15 cellular contexts compared by ENCODE assay signal in genomic region chr11:47410404-47411264, GRCh38. TPM values are rescaled to one million over a fixed set of nuclear protein-coding genes. Genes with fewer than 3 reads are reported as not detected.
A peak's percentile ranks its signal among the peaks of the same experiment; 100 is the strongest.
DNase-seq lines count a peak whose midpoint lies in the region; ATAC-seq and TF ChIP-seq lines count a peak whose summit lies in the region.
"Had no signal": no experiment of that assay in that cellular context is flagged by ENCODE, and none has a peak within 500 bp of the region (broad histone marks: within the 10 kb centered on the region; RNA-seq: fewer than 3 reads in every experiment).

No MANE protein-coding gene starts in this region.

- peaks cover 18 to 56% (median 53%) of the 10 kb centered on the region in 4 donors for H3K36me3 ChIP-seq in stomach

- 76 to 86% (median 81%) methylated on average over 9 to 11 of the region's 11 CpGs for WGBS in stomach, 5 donors

- ATAC-seq in T-cell (replicated peaks in 1 of 4), result no peak
- ATAC-seq in GM18520 (IDR thresholded peaks at IDR 0.05; ENCODE audit: unreplicated experiment), result no peak
- ATAC-seq: T-helper 17 cell had no signal

- no peaks in the 10 kb centered on the region for H3K9me3 Mint-ChIP-seq in T-helper 1 cell treated with Interleukin-12 subunit alpha and Interleukin-12 subunit beta and Interleukin-4 antibody, amounts not matched to agents 30 μg/mL and 1 μg/mL, for 36 hours
- H3K9me3 Mint-ChIP-seq in T-cell, result no peaks in the 10 kb centered on the region
- H3K9me3 Mint-ChIP-seq: stimulated activated naive CD8-positive, alpha-beta T cell treated with anti-CD3 and anti-CD28 coated beads, Interleukin-15, Interleukin-2, amounts not matched to agents 100 ng/mL and 50 ng/mL, for 24 hours had no signal

- no peak overlapping the region for H3K4me3 Mint-ChIP-seq in T-helper 1 cell treated with Interleukin-12 subunit alpha and Interleukin-12 subunit beta and Interleukin-4 antibody, amounts not matched to agents 30 μg/mL and 1 μg/mL, for 36 hours
- H3K4me3 Mint-ChIP-seq in T-cell, result peak overlapping the region in 2 of 3 donors; percentile 49 to 96
- H3K4me3 Mint-ChIP-seq: stimulated activated naive CD8-positive, alpha-beta T cell treated with anti-CD3 and anti-CD28 coated beads, Interleukin-15, Interleukin-2, amounts not matched to agents 100 ng/mL and 50 ng/mL, for 24 hours had no signal

- peaks cover 33 to 75% (median 55%) of the 10 kb centered on the region in 4 donors for H3K4me1 ChIP-seq in stomach

- H3K27ac Mint-ChIP-seq in T-helper 1 cell treated with Interleukin-12 subunit alpha and Interleukin-12 subunit beta and Interleukin-4 antibody, amounts not matched to agents 30 μg/mL and 1 μg/mL, for 36 hours, result peak overlapping the region; percentile 45
- H3K27ac Mint-ChIP-seq in T-cell, result peak overlapping the region in 1 of 2 donors; percentile 68
- H3K27ac Mint-ChIP-seq: T-helper 17 cell had no signal

- POLR2A ChIA-PET in T-cell (lab: Charles Lee), result interaction anchor here in 1 of 2 donors (0.5 kb wide), 1 partner anchor 105 kb away, joined by 3 read pairs; no protein-coding TSS in a partner anchor

- DNase-seq in T-helper 1 cell (no peak), T-cell (no peak), foreskin fibroblast (no peak), stomach (no peak), NCI-H2029 treated with DMSO at 0.1 percent for 48 hours (lab: John Stamatoyannopoulos, UW) (no peak), NCI-H524 (lab: John Stamatoyannopoulos, UW) (no peak)
- DNase-seq: activated T-cell treated with anti-CD3 and anti-CD28 coated beads for 4 hours, cortex of kidney, GDM1, NCI-H524 treated with DMSO at 0.1 percent for 48 hours, T-helper 17 cell had no signal

- H3K4me1 Mint-ChIP-seq in T-helper 1 cell treated with Interleukin-12 subunit alpha and Interleukin-12 subunit beta and Interleukin-4 antibody, amounts not matched to agents 30 μg/mL and 1 μg/mL, for 36 hours (ENCODE audit: low read depth), result peaks cover 22% of the 10 kb centered on the region
- H3K4me1 Mint-ChIP-seq in T-cell, result peaks cover 24% of the 10 kb centered on the region in 3 donors

- intact Hi-C loops in stomach (cut with DNase I; ENCODE audit: low total_unique reads), result no loop called here

- TF ChIP-seq POLR2A in stomach (IDR thresholded peaks at IDR 0.05), result no peak

- peak overlapping the region; percentile 67 to 87 for H3K4me3 ChIP-seq in foreskin fibroblast (ENCODE audit: low read depth in 1 of 2, low read length in 2 of 2)
- H3K4me3 ChIP-seq in stomach, result peak overlapping the region in 2 of 4 donors; percentile 75 to 79

- CTCF ChIA-PET in T-cell (lab: Charles Lee), result interaction anchor here (0.8 to 3.3 kb wide), 3 partner anchors 36 to 196 kb away, joined by 3 to 22 read pairs (median 18); partner anchors contain the start of gene DDB2 (in 1 of the 2)

- peak overlapping the region in 4 of 5 donors; percentile 93 to 97 (median 94) for H3K27ac ChIP-seq in stomach

- TF ChIP-seq EP300 in stomach (IDR thresholded peaks at IDR 0.05), result no peak

- no peaks in the 10 kb centered on the region for H3K9me3 ChIP-seq in stomach

- no peaks in the 10 kb centered on the region for H3K27me3 Mint-ChIP-seq in T-helper 1 cell treated with Interleukin-12 subunit alpha and Interleukin-12 subunit beta and Interleukin-4 antibody, amounts not matched to agents 30 μg/mL and 1 μg/mL, for 36 hours (ENCODE audit: low read depth)
- H3K27me3 Mint-ChIP-seq in T-cell, result no peaks in the 10 kb centered on the region
- H3K27me3 Mint-ChIP-seq: stimulated activated naive CD8-positive, alpha-beta T cell treated with anti-CD3 and anti-CD28 coated beads, Interleukin-15, Interleukin-2, amounts not matched to agents 100 ng/mL and 50 ng/mL, for 24 hours; T-helper 17 cell had no signal

- TF ChIP-seq CTCF in foreskin fibroblast (IDR thresholded peaks at IDR 0.05; ENCODE audit: low read depth, low read length), result no peak
- TF ChIP-seq CTCF in stomach (IDR thresholded peaks at IDR 0.05), result no peak

- H3K27me3 ChIP-seq in stomach, result no peaks in the 10 kb centered on the region

- H3K36me3 Mint-ChIP-seq in T-helper 1 cell treated with Interleukin-12 subunit alpha and Interleukin-12 subunit beta and Interleukin-4 antibody, amounts not matched to agents 30 μg/mL and 1 μg/mL, for 36 hours (ENCODE audit: low read depth), result peaks cover 12% of the 10 kb centered on the region
- peaks cover 11% of the 10 kb centered on the region for H3K36me3 Mint-ChIP-seq in T-cell

RNA-seq across cellular contexts. Expression of gene SLC39A13, which starts 2.2 kb away (rescaled TPM):
- total RNA-seq in T-cell, result 10 to 100 TPM; 45.6 to 67.0 (median 65.2) TPM
- 100 to 1,000 TPM in 1 of 5 donors, 10 to 100 TPM in 3, 1 to 10 TPM in 1; 7.0 to 158 (median 24.8) TPM for total RNA-seq in stomach
- 10 to 100 TPM; 21.7 to 33.6 (median 27.1) TPM for polyA plus RNA-seq in stomach

RNA-seq across cellular contexts. Expression of gene PSMC3, which starts 15.6 kb away (rescaled TPM):
- 10 to 100 TPM; 48.6 to 64.4 (median 55.0) TPM for total RNA-seq in T-cell
- 100 to 1,000 TPM in 2 of 5 donors, 10 to 100 TPM in 2, 1 to 10 TPM in 1; 8.1 to 147 (median 65.9) TPM for total RNA-seq in stomach
- 100 to 1,000 TPM; 143 to 175 (median 145) TPM for polyA plus RNA-seq in stomach

RNA-seq across cellular contexts. Expression of gene SPI1, which starts 32.3 kb away (rescaled TPM):
- total RNA-seq in T-cell (1 to 10 TPM; 1.8 to 5.8 (median 2.1) TPM), stomach (1 to 10 TPM; 2.6 to 8.4 (median 7.0) TPM)
- 10 to 100 TPM in 2 of 3 donors, 1 to 10 TPM in 1; 8.2 to 24.3 (median 15.3) TPM for polyA plus RNA-seq in stomach
- total RNA-seq: A673 had no signal

RNA-seq across cellular contexts. Expression of gene RAPSN, which starts 38.3 kb away (rescaled TPM):
- total RNA-seq in T-cell (1 to 10 TPM; 1.1 to 3.4 (median 1.4) TPM), stomach (1 to 10 TPM in 2 of 5 donors, not detected in 3; 1.1 to 1.2 TPM)
- under 1 TPM in 1 of 3 donors, not detected in 2; 0.20 TPM for polyA plus RNA-seq in stomach

RNA-seq across cellular contexts. Expression of gene MYBPC3, which starts 58.1 kb away (rescaled TPM):
- total RNA-seq in T-cell (not detected), stomach (10 to 100 TPM in 1 of 5 donors, under 1 TPM in 2, not detected in 2; 0.72 to 15.6 (median 0.73) TPM)
- polyA plus RNA-seq in stomach, result 1 to 10 TPM; 1.0 to 3.4 (median 2.1) TPM
- total RNA-seq: A673 had no signal
